8 cellular contexts compared by ENCODE assay signal in the genomic region with DNA sequence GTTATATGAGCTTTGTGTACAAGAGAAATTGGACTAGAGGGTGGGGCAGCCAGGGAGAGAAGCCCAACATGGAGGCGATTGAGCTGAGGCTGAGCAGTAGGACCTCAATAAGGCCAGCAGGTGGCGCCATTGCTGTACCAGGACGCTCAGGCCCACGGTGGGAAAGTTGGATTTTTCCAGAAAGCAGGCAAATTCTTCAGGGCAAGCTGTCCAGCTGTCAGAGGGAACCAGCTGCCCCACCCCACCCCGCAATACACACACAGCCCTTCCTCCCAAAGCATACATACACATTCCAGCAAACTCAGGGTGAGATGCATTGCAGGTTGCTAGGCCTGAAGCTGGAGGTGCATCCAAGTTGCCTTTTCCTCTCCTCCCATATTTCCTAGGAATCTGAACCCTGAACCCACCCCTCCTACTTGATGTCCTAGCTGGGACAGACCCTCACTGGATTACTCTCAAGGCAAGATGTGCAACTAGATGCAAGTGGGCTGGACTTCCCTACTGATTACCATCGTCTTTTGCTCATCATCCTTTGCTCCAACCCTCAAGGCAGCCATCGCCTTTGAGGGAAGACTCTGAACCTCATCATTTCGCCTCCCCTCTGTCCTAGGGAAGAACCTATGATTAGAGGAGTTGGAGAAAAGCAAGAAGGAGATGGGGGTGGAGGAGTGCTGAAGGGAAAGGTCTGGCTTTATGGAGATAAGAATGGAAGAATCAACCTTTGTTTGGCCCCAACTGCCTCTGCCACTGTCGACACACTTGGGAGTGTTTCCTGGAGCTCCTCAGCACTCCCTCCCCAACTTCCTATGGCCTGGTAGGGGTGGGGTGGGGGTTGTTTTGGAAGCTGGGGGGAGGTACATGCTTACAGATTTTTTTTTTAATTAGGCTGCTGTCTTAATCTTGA. TPM values are rescaled to one million over a fixed set of nuclear protein-coding genes. Genes with fewer than 3 reads are reported as not detected.
DNase-seq lines count a peak whose midpoint lies in the region; ATAC-seq and TF ChIP-seq lines count a peak whose summit lies in the region.

No MANE protein-coding gene starts in this region.

- no peaks in the 10 kb centered on the region for H3K36me3 ChIP-seq in SJCRH30
- no peaks in the 10 kb centered on the region for H3K36me3 ChIP-seq in gastroesophageal sphincter
- no peaks in the 10 kb centered on the region for H3K36me3 ChIP-seq in osteoblast (ENCODE audit: insufficient read depth, low read length)

- H3K4me3 ChIP-seq in SJCRH30 (no peak overlapping the region), gastroesophageal sphincter (no peak overlapping the region), osteoblast (ENCODE audit: insufficient read depth, low read length) (no peak overlapping the region)

- no peak for TF ChIP-seq POLR2A in gastroesophageal sphincter (IDR thresholded peaks at IDR 0.05)

- no peaks in the 10 kb centered on the region for H4K20me1 ChIP-seq in osteoblast (ENCODE audit: insufficient read depth, low read length)

- no peaks in the 10 kb centered on the region for H3K79me2 ChIP-seq in osteoblast (ENCODE audit: insufficient read depth, low read length)

- H2AFZ ChIP-seq in osteoblast (ENCODE audit: low read length), result peak overlapping the region; percentile 98

- H3K27ac ChIP-seq in SJCRH30 (no peak overlapping the region), gastroesophageal sphincter (peak overlapping the region in 3 of 4 donors; percentile 42 to 83 (median 75)), osteoblast (ENCODE audit: low read depth, low read length) (no peak overlapping the region)

- TF ChIP-seq EP300 in gastroesophageal sphincter (IDR thresholded peaks at IDR 0.05), result no peak

- H3K9me3 ChIP-seq in SJCRH30 (replicated peaks), result no peaks in the 10 kb centered on the region
- no peaks in the 10 kb centered on the region for H3K9me3 ChIP-seq in gastroesophageal sphincter
- no peaks in the 10 kb centered on the region for H3K9me3 ChIP-seq in osteoblast (ENCODE audit: low read depth, low read length)

- TF ChIP-seq CTCF in gastroesophageal sphincter (IDR thresholded peaks at IDR 0.05), result peak; percentile 94 to 96 (median 95)
- peak; percentile 99 for TF ChIP-seq CTCF in osteoblast (IDR thresholded peaks at IDR 0.05; ENCODE audit: extremely low read depth, low read depth, low read length)

- H3K4me1 ChIP-seq in SJCRH30, result peaks cover 28% of the 10 kb centered on the region
- H3K4me1 ChIP-seq in gastroesophageal sphincter, result peaks cover 2 to 79% (median 39%) of the 10 kb centered on the region in 3 donors
- peaks cover 27% of the 10 kb centered on the region for H3K4me1 ChIP-seq in osteoblast (ENCODE audit: insufficient read depth, low read length)

- peak; percentile 62 for ATAC-seq in GM21619 (IDR thresholded peaks at IDR 0.05; ENCODE audit: unreplicated experiment)
- ATAC-seq in gastroesophageal sphincter, result peak; percentile 81

- DNase-seq in DMS 273 treated with DMSO at 0.1 percent for 48 hours (lab: John Stamatoyannopoulos, UW), result peak; percentile 58
- DNase-seq in LoVo (ENCODE audit: low spot score), result peak; percentile 73
- peak; percentile 89 to 97 for DNase-seq in SJCRH30
- DNase-seq in activated naive CD4-positive, alpha-beta T cell (lab: John Stamatoyannopoulos, UW), result peak; percentile 27 to 58 (median 45)
- peak; percentile 94 for DNase-seq in osteoblast (ENCODE audit: insufficient read length, low spot score, missing footprints)
- DNase-seq in ureter (ENCODE audit: low spot score), result peak; percentile 83

- H3K27me3 ChIP-seq in SJCRH30 (no peaks in the 10 kb centered on the region), gastroesophageal sphincter (no peaks in the 10 kb centered on the region), osteoblast (ENCODE audit: insufficient read depth, low read length) (no peaks in the 10 kb centered on the region)

- WGBS in gastroesophageal sphincter (ENCODE audit: low coverage in 1 of 2), 2 donors, result 0 to 20% methylated on average over 1 to 4 of the region's 9 CpGs

- H3K4me2 ChIP-seq in osteoblast (ENCODE audit: insufficient read depth, low read length), result peak overlapping the region; percentile 27

RNA-seq across cellular contexts. Expression of gene CD34, which starts 25.5 kb away (rescaled TPM):
- total RNA-seq in SJCRH30 (2014; rRNA removed; shearing (Covaris generic)), result 0.36 and 0.43 TPM in 2 replicates
- total RNA-seq in gastroesophageal sphincter (100 to 1,000 TPM in 1 of 4 donors, 10 to 100 TPM in 3; 38.9 to 114 (median 62.1) TPM), osteoblast (under 0.01 and 0.36 TPM in 2 replicates), ureter (40.9 TPM)

Comparison
In these comparisons a context has a peak if more than half of its experiments do, and no peak if none do; other contexts are left out.
1. H3K27ac ChIP-seq: peak in gastroesophageal sphincter (3 of 4); none in SJCRH30 (single experiment) and osteoblast (single experiment).
2. RNA of gene CD34, which starts 25.5 kb away (total RNA-seq): 38.9 to 114 TPM in gastroesophageal sphincter and 40.9 TPM in ureter (single experiment); under 0.01 to 0.36 TPM in osteoblast and 0.36 to 0.43 TPM in SJCRH30; every median in the first group is over 10 times any median in the second.
3. Peak in every context shown above with its lines, with median percentiles within 50 percentile points of each other: DNase-seq.